11 cellular contexts compared by ENCODE assay signal in genomic region chr3:178982138-178982537, GRCh38.
DNase-seq lines count a peak whose midpoint lies in the region; ATAC-seq and TF ChIP-seq lines count a peak whose summit lies in the region.
"Had no signal": no experiment of that assay in that cellular context is flagged by ENCODE, and none has a peak within 500 bp of the region (broad histone marks: within the 10 kb centered on the region; RNA-seq: fewer than 3 reads in every experiment).

No MANE protein-coding gene starts in this region.

- no peaks in the 10 kb centered on the region for H3K27me3 Mint-ChIP-seq in activated naive CD4-positive, alpha-beta T cell treated with anti-CD3 and anti-CD28 coated beads, Interleukin-2, amount 10 ng/mL, durations not matched to agents 7 days and 5 days

- peaks cover 12% of the 10 kb centered on the region for H3K9me3 Mint-ChIP-seq in activated naive CD4-positive, alpha-beta T cell treated with anti-CD3 and anti-CD28 coated beads, Interleukin-2, amount 10 ng/mL, durations not matched to agents 7 days and 5 days

- DNase-seq in fibroblast of mammary gland (ENCODE audit: low read depth) (peak; percentile 75), ureter (ENCODE audit: low spot score) (no peak), left cardiac atrium (no peak)
- no peak for DNase-seq in activated naive CD4-positive, alpha-beta T cell treated with anti-CD3 and anti-CD28 coated beads, Interleukin-2, amount 10 ng/mL, durations not matched to agents 7 days and 5 days
- no peak for DNase-seq in effector CD8-positive, alpha-beta T cell (lab: John Stamatoyannopoulos, UW)
- DNase-seq: dorsolateral prefrontal cortex, NCI-H146 had no signal

- peak; percentile 100 for ATAC-seq in GM18520 (IDR thresholded peaks at IDR 0.05; ENCODE audit: unreplicated experiment)
- peak; percentile 100 for ATAC-seq in GM21717 (IDR thresholded peaks at IDR 0.05; ENCODE audit: unreplicated experiment)
- peak; percentile 93 for ATAC-seq in HG03442 (IDR thresholded peaks at IDR 0.05; ENCODE audit: unreplicated experiment)
- no peak for ATAC-seq in left cardiac atrium
- ATAC-seq: Right ventricle myocardium inferior had no signal

- no peak overlapping the region for H3K27ac Mint-ChIP-seq in activated naive CD4-positive, alpha-beta T cell treated with anti-CD3 and anti-CD28 coated beads, Interleukin-2, amount 10 ng/mL, durations not matched to agents 7 days and 5 days

- H3K4me1 Mint-ChIP-seq in activated naive CD4-positive, alpha-beta T cell treated with anti-CD3 and anti-CD28 coated beads, Interleukin-2, amount 10 ng/mL, durations not matched to agents 7 days and 5 days = no peaks in the 10 kb centered on the region

- H3K4me3 Mint-ChIP-seq in activated naive CD4-positive, alpha-beta T cell treated with anti-CD3 and anti-CD28 coated beads, Interleukin-2, amount 10 ng/mL, durations not matched to agents 7 days and 5 days = no peak overlapping the region

- CTCF ChIA-PET in activated naive CD4-positive, alpha-beta T cell treated with anti-CD3 and anti-CD28 coated beads, Interleukin-2, amount 10 ng/mL, durations not matched to agents 7 days and 5 days (lab: Charles Lee) = no interaction called here

- H3K4me3 ChIP-seq in fibroblast of mammary gland (ENCODE audit: control insufficient read depth, low read depth, low read length) = no peak overlapping the region
- H3K4me3 ChIP-seq: dorsolateral prefrontal cortex had no signal

- intact Hi-C loops in left cardiac atrium (cut with DNase I) = no loop called here

- no peak for TF ChIP-seq CTCF in fibroblast of mammary gland (conservative IDR thresholded peaks at IDR 0.05; ENCODE audit: control insufficient read depth, insufficient read depth, low read depth, low read length)

- peaks cover 6% of the 10 kb centered on the region for H3K36me3 Mint-ChIP-seq in activated naive CD4-positive, alpha-beta T cell treated with anti-CD3 and anti-CD28 coated beads, Interleukin-2, amount 10 ng/mL, durations not matched to agents 7 days and 5 days

Comparison
In these comparisons a context has a peak if more than half of its experiments do, and no peak if none do; other contexts are left out.
1. ATAC-seq: peak in GM18520 (single experiment), GM21717 (single experiment) and HG03442 (single experiment); none in left cardiac atrium (0 of 2).